Comparison of ENCODE assay signal across 8 cellular contexts in the genomic region with DNA sequence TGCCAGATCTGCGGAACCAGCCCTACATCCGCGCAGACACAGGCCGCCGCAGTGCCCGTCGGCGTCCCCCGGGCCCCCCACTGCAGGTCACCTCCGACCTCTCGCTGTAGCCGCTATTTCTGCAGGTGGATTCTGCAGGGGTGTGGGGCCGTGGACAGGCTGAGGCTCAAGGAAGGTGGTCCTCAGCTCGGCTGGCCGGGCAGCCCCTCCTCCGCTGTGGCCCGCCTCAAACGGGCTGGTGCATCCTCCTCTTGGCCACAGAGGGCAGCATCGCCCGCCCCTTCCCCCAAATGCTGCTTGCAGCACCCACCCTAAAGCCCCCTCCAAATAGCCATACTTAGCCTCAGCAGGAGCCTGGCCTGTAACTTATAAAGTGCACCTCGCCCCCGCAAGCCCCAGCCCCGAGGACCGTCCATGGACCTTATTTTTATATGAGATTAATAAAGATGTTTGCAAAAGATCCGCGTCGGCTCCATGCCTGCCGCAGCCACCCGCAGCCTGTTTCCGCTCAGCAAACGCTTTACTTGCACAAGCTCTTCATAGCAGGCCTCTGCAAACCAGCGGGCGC. TPM values are rescaled to one million over a fixed set of nuclear protein-coding genes. Genes with fewer than 3 reads are reported as not detected.
DNase-seq lines count a peak whose midpoint lies in the region; ATAC-seq and TF ChIP-seq lines count a peak whose summit lies in the region.

No MANE protein-coding gene starts in this region.

- peaks cover 40% of the 10 kb centered on the region for H3K4me1 Mint-ChIP-seq in endothelial cell (ENCODE audit: unreplicated experiment)
- peaks cover 16 to 70% (median 66%) of the 10 kb centered on the region in 4 donors for H3K4me1 Mint-ChIP-seq in naive thymus-derived CD8-positive, alpha-beta T cell

- peak; percentile 47 to 56 for ATAC-seq in naive thymus-derived CD8-positive, alpha-beta T cell
- no peak for ATAC-seq in GM19035 (IDR thresholded peaks at IDR 0.05; ENCODE audit: unreplicated experiment)
- ATAC-seq in HG02970 (IDR thresholded peaks at IDR 0.05; ENCODE audit: low FRiP score, unreplicated experiment) = no peak

- DNase-seq in AG10803 (ENCODE audit: low read depth) = no peak
- DNase-seq in HCEC 1CT = peak; percentile 7
- peak; percentile 69 for DNase-seq in SK-N-DZ (ENCODE audit: low spot score)
- DNase-seq in endothelial cell (ENCODE audit: low spot score) = peak; percentile 57
- peak in 6 of 10 donors; percentile 15 to 88 (median 76) for DNase-seq in naive thymus-derived CD8-positive, alpha-beta T cell
- no peak for DNase-seq in inferior parietal cortex (ENCODE audit: extremely low spot score)

- peaks cover 23% of the 10 kb centered on the region for H3K36me3 Mint-ChIP-seq in endothelial cell (ENCODE audit: low read depth, unreplicated experiment)
- peaks cover 0 to 62% (median 6%) of the 10 kb centered on the region in 3 donors for H3K36me3 Mint-ChIP-seq in naive thymus-derived CD8-positive, alpha-beta T cell

- peak; percentile 39 for TF ChIP-seq CTCF in AG10803 (conservative IDR thresholded peaks at IDR 0.05; ENCODE audit: low read length)
- peak; percentile 46 for TF ChIP-seq CTCF in endothelial cell (IDR thresholded peaks at IDR 0.05; ENCODE audit: unreplicated experiment)

- no peaks in the 10 kb centered on the region for H3K9me3 Mint-ChIP-seq in endothelial cell (ENCODE audit: unreplicated experiment)
- no peaks in the 10 kb centered on the region for H3K9me3 Mint-ChIP-seq in naive thymus-derived CD8-positive, alpha-beta T cell

- H3K27ac Mint-ChIP-seq in endothelial cell (ENCODE audit: unreplicated experiment) = no peak overlapping the region
- H3K27ac Mint-ChIP-seq in naive thymus-derived CD8-positive, alpha-beta T cell = peak overlapping the region; percentile 92 to 99 (median 98)

- H3K4me3 Mint-ChIP-seq in endothelial cell (ENCODE audit: unreplicated experiment) = peak overlapping the region; percentile 85
- H3K4me3 Mint-ChIP-seq in naive thymus-derived CD8-positive, alpha-beta T cell = peak overlapping the region; percentile 85 to 93 (median 92)

- peak overlapping the region; percentile 52 for H3K4me3 ChIP-seq in AG10803 (ENCODE audit: low read length)

- POLR2A ChIA-PET in naive thymus-derived CD8-positive, alpha-beta T cell (lab: Charles Lee) = interaction anchor here (0.7 to 47.5 kb wide), 11 partner anchors 2 to 142 kb away, joined by 3 to 1514 read pairs (median 5); partner anchors contain the start of genes FMNL1, HEXIM1, HEXIM2 and MAP3K14

- H3K27me3 Mint-ChIP-seq in endothelial cell (ENCODE audit: unreplicated experiment) = peaks cover 6% of the 10 kb centered on the region
- H3K27me3 Mint-ChIP-seq in naive thymus-derived CD8-positive, alpha-beta T cell = no peaks in the 10 kb centered on the region

RNA-seq across cellular contexts. Expression of gene SPATA32, which starts 14.9 kb away (rescaled TPM):
- polyA plus RNA-seq in SK-N-DZ (2014; cell fraction: cytosol; rRNA removed) = not detected in 2 replicates
- not detected in 2 replicates for polyA plus RNA-seq in SK-N-DZ (2014; cell fraction: nucleus; rRNA removed)
- total RNA-seq in endothelial cell (ENCODE audit: unreplicated experiment) = not detected
- total RNA-seq in naive thymus-derived CD8-positive, alpha-beta T cell = under 1 TPM; 0.47 to 0.75 TPM
- under 1 TPM; 0.30 to 0.81 (median 0.44) TPM for polyA plus RNA-seq in naive thymus-derived CD8-positive, alpha-beta T cell

RNA-seq across cellular contexts. Expression of gene FMNL1, which starts 25.3 kb away (rescaled TPM):
- polyA plus RNA-seq in SK-N-DZ (2014; cell fraction: cytosol; rRNA removed) = 1.7 and 1.9 TPM in 2 replicates
- polyA plus RNA-seq in SK-N-DZ (2014; cell fraction: nucleus; rRNA removed) = 3.2 and 6.7 TPM in 2 replicates
- total RNA-seq in endothelial cell (ENCODE audit: unreplicated experiment) = 103 TPM
- 100 to 1,000 TPM; 383 to 394 TPM for total RNA-seq in naive thymus-derived CD8-positive, alpha-beta T cell
- polyA plus RNA-seq in naive thymus-derived CD8-positive, alpha-beta T cell = 10 to 100 TPM; 18.0 to 35.5 (median 21.5) TPM

Comparison
In these comparisons a context has a peak if more than half of its experiments do, and no peak if none do; other contexts are left out.
1. DNase-seq: peak in HCEC 1CT (single experiment), SK-N-DZ (single experiment), endothelial cell (single experiment) and naive thymus-derived CD8-positive, alpha-beta T cell (6 of 10); none in AG10803 (single experiment) and inferior parietal cortex (single experiment).
2. ATAC-seq: peak in naive thymus-derived CD8-positive, alpha-beta T cell (2 of 2); none in GM19035 (single experiment) and HG02970 (single experiment).